ENCODE assay signal across 8 cellular contexts in genomic region chr12:30753233-30753632, GRCh38. TPM values are rescaled to one million over a fixed set of nuclear protein-coding genes. Genes with fewer than 3 reads are reported as not detected.
DNase-seq lines count a peak whose midpoint lies in the region; ATAC-seq and TF ChIP-seq lines count a peak whose summit lies in the region.

No MANE protein-coding gene starts in this region.

- no peaks in the 10 kb centered on the region for H3K27me3 ChIP-seq in Panc1 (ENCODE audit: control insufficient read depth, insufficient read depth, low read length)
- H3K27me3 ChIP-seq in parathyroid adenoma (ENCODE audit: control insufficient read depth, insufficient read depth, low read length): no peaks in the 10 kb centered on the region
- H3K27me3 ChIP-seq in tibial nerve: no peaks in the 10 kb centered on the region
- H3K27me3 ChIP-seq in heart left ventricle: no peaks in the 10 kb centered on the region

- CTCF ChIA-PET in Panc1 (lab: Charles Lee): interaction anchor here (1.2 to 1.7 kb wide), 2 partner anchors 12 to 28 kb away, joined by 3 to 4 read pairs; no protein-coding TSS in a partner anchor

- H3K4me1 ChIP-seq in Panc1 (ENCODE audit: control insufficient read depth, insufficient read depth, low read length) (peaks cover 36% of the 10 kb centered on the region), parathyroid adenoma (peaks cover 10% of the 10 kb centered on the region), tibial nerve (peaks cover 0 to 33% (median 5%) of the 10 kb centered on the region in 4 donors), heart left ventricle (peaks cover 0 to 30% (median 13%) of the 10 kb centered on the region in 12 donors)

- no TSS peak for BruUV-seq in Panc1 (replicated peaks; lab: Mats Ljungman, UMichigan)

- WGBS in tibial nerve, 2 donors: 62 to 64% methylated on average over 3 of the region's 3 CpGs
- WGBS in heart left ventricle, 4 donors: 68 to 85% (median 82%) methylated on average over 3 of the region's 3 CpGs

- intact Hi-C loops in Panc1 (cut with micrococcal nuclease; ENCODE audit: unreplicated experiment): loop anchor here (5.0 kb wide), 1 partner anchor 44 kb away; no protein-coding TSS in a partner anchor
- intact Hi-C loops in heart left ventricle (cut with DNase I): loop anchor here in 6 of 10 donors (5.0 kb wide), 5 partner anchors 44 to 61 kb away; partner anchors contain the start of gene IPO8 (in 2 of the 6)

- DNase-seq in AG09309 (ENCODE audit: low read depth): no peak
- peak; percentile 35 for DNase-seq in GM12865 (ENCODE audit: low read depth)
- peak; percentile 33 for DNase-seq in Panc1 (ENCODE audit: low read depth, low spot score)
- DNase-seq in choroid plexus epithelial cell (ENCODE audit: low read depth): peak; percentile 55
- DNase-seq in tibial nerve (ENCODE audit: low spot score in 2 of 2): no peak
- DNase-seq in NOMO-1 treated with dmso at 0.1 percent for 144 hours (lab: John Stamatoyannopoulos, UW; ENCODE audit: unreplicated experiment): no peak
- DNase-seq in heart left ventricle: no peak

- TF ChIP-seq POLR2A in tibial nerve (IDR thresholded peaks at IDR 0.05) (no peak), heart left ventricle (IDR thresholded peaks at IDR 0.05) (no peak)

- H3K36me3 ChIP-seq in Panc1 (ENCODE audit: control insufficient read depth, insufficient read depth, low read length) (no peaks in the 10 kb centered on the region), parathyroid adenoma (ENCODE audit: control insufficient read depth, insufficient read depth, low read length) (no peaks in the 10 kb centered on the region), tibial nerve (peaks cover 0 to 11% (median 0%) of the 10 kb centered on the region in 3 donors), heart left ventricle (peaks cover 0 to 4% (median 0%) of the 10 kb centered on the region in 9 donors)

- peak; percentile 50 for TF ChIP-seq CTCF in AG09309 (IDR thresholded peaks at IDR 0.05; ENCODE audit: control insufficient read depth, insufficient read depth, low read depth, low read length, missing control alignments)
- TF ChIP-seq CTCF in GM12865 (IDR thresholded peaks at IDR 0.05; ENCODE audit: insufficient read depth, low read depth, low read length, missing control alignments): no peak
- peak; percentile 80 for TF ChIP-seq CTCF in Panc1 (IDR thresholded peaks at IDR 0.05)
- TF ChIP-seq CTCF in choroid plexus epithelial cell (conservative IDR thresholded peaks at IDR 0.05; ENCODE audit: low read depth, low read length): peak; percentile 65
- TF ChIP-seq CTCF in parathyroid adenoma (IDR thresholded peaks at IDR 0.05): no peak
- no peak for TF ChIP-seq CTCF in tibial nerve (IDR thresholded peaks at IDR 0.05)
- TF ChIP-seq CTCF in heart left ventricle (IDR thresholded peaks at IDR 0.05): peak in 3 of 12 donors; percentile 11 to 16 (median 14)

- H3K79me2 ChIP-seq in parathyroid adenoma: peaks cover 12% of the 10 kb centered on the region

- in situ Hi-C loops in Panc1 (cut with HindIII; ENCODE audit: low pct_unique_long_range_greater_than_20kb, low sequenced_read_pairs): no loop called here

- H3K9me3 ChIP-seq in Panc1 (ENCODE audit: control insufficient read depth, insufficient read depth, low read depth, low read length) (no peaks in the 10 kb centered on the region), parathyroid adenoma (ENCODE audit: control insufficient read depth, low read length) (no peaks in the 10 kb centered on the region), tibial nerve (no peaks in the 10 kb centered on the region), heart left ventricle (no peaks in the 10 kb centered on the region)

- no peak overlapping the region for H3K9ac ChIP-seq in parathyroid adenoma

- ATAC-seq in Panc1: no peak
- ATAC-seq in heart left ventricle: no peak

- H2AFZ ChIP-seq in parathyroid adenoma: no peak overlapping the region

- H3K4me2 ChIP-seq in parathyroid adenoma (ENCODE audit: low read length): peak overlapping the region; percentile 95

- no peak for TF ChIP-seq EP300 in tibial nerve (IDR thresholded peaks at IDR 0.05)

- H3K4me3 ChIP-seq in AG09309 (ENCODE audit: control insufficient read depth, low read depth, low read length) (peak overlapping the region; percentile 92), GM12865 (ENCODE audit: low read depth, low read length) (no peak overlapping the region), Panc1 (ENCODE audit: low read depth in 2 of 2, low read length in 2 of 2) (peak overlapping the region; percentile 86 to 88), choroid plexus epithelial cell (ENCODE audit: low read depth, low read length) (peak overlapping the region; percentile 84), parathyroid adenoma (ENCODE audit: low read depth, low read length) (peak overlapping the region; percentile 80), tibial nerve (peak overlapping the region in 1 of 4 donors; percentile 78), heart left ventricle (peak overlapping the region in 3 of 12 donors; percentile 82 to 89 (median 86))

- peak overlapping the region; percentile 90 for H3K27ac ChIP-seq in Panc1 (ENCODE audit: low read length)
- H3K27ac ChIP-seq in parathyroid adenoma: no peak overlapping the region
- H3K27ac ChIP-seq in tibial nerve: no peak overlapping the region
- no peak overlapping the region for H3K27ac ChIP-seq in heart left ventricle

- POLR2A ChIA-PET in Panc1 (lab: Charles Lee): interaction anchor here (0.6 to 1.0 kb wide), 2 partner anchors 43 to 697 kb away, joined by 3 to 5 read pairs; no protein-coding TSS in a partner anchor

RNA-seq across cellular contexts. Expression of gene CAPRIN2, which starts 1.5 kb away (rescaled TPM):
- total RNA-seq in Panc1 (2021; ENCODE audit: unreplicated experiment) (28.6 TPM), tibial nerve (10 to 100 TPM; 20.8 to 71.7 (median 46.2) TPM), heart left ventricle (10 to 100 TPM; 15.3 to 33.6 (median 30.4) TPM)
- 14.2 TPM for polyA plus RNA-seq in Panc1 (2012; ENCODE audit: insufficient read length)
- 10 to 100 TPM in 1 of 2 donors, 1 to 10 TPM in 1; 9.9 to 13.9 TPM for polyA plus RNA-seq in heart left ventricle

RNA-seq across cellular contexts. Expression of gene IPO8, which starts 57.6 kb away (rescaled TPM):
- total RNA-seq in Panc1 (2021; ENCODE audit: unreplicated experiment) (46.6 TPM), tibial nerve (10 to 100 TPM; 34.7 to 52.0 (median 42.9) TPM), heart left ventricle (10 to 100 TPM; 16.9 to 37.2 (median 28.7) TPM)
- polyA plus RNA-seq in Panc1 (2012; ENCODE audit: insufficient read length): 33.4 TPM
- 10 to 100 TPM in 1 of 2 donors, 1 to 10 TPM in 1; 6.1 to 20.1 TPM for polyA plus RNA-seq in heart left ventricle

Comparison
In these comparisons a context has a peak if more than half of its experiments do, and no peak if none do; other contexts are left out.
1. DNase-seq: peak in GM12865 (single experiment), Panc1 (single experiment) and choroid plexus epithelial cell (single experiment); none in AG09309 (single experiment), tibial nerve (0 of 2), NOMO-1 treated with dmso at 0.1 percent for 144 hours (single experiment) and heart left ventricle (0 of 5).
2. CTCF ChIP-seq: peak in AG09309 (single experiment), Panc1 (single experiment) and choroid plexus epithelial cell (single experiment); none in GM12865 (single experiment), parathyroid adenoma (single experiment) and tibial nerve (0 of 5).